In genomic region chr9:38038307-38039089, GRCh38 we compare ENCODE assay signal across 1 cellular context.
TF ChIP-seq lines count a peak whose summit lies in the region.

No MANE protein-coding gene starts in this region.

TF ChIP-seq in K562, 482 proteins besides CTCF, POLR2A, EP300 and RAD21 (continued from another document and continues in another):
- TF ChIP-seq CREB3L1 (IDR thresholded peaks at IDR 0.05; ENCODE audit: borderline replicate concordance, low read depth) (peak; percentile 46; the same call in 1 of the 2 replicates), SIN3A (IDR thresholded peaks at IDR 0.05; ENCODE audit: borderline replicate concordance in 2 of 2, control insufficient read depth in 1 of 2, low read depth in 2 of 2, low read length in 2 of 2) (peak; percentile 19 to 59; a peak in 2 of 4 replicates), CBFA2T3 (IDR thresholded peaks at IDR 0.05) (peak; percentile 33), MLLT1 (IDR thresholded peaks at IDR 0.05) (peak; percentile 43 to 48; a peak in 1 of 4 replicates), CBX1 (IDR thresholded peaks at IDR 0.05; ENCODE audit: low read depth) (peak; percentile 93), HNRNPLL (IDR thresholded peaks at IDR 0.05; ENCODE audit: low read depth, low read length, poor library complexity, severe bottlenecking) (peak; percentile 39), NCOA1 (IDR thresholded peaks at IDR 0.05; ENCODE audit: low read depth) (0 out of 2 replicates have a peak, but pooled peaks have one; percentile 5), DIDO1 (tag; IDR thresholded peaks at IDR 0.05; ENCODE audit: low read depth) (0 out of 2 replicates have a peak, but pooled peaks have one; percentile 25), SMARCA5 (IDR thresholded peaks at IDR 0.05) (peak; percentile 96), CBFA2T2 (conservative IDR thresholded peaks at IDR 0.05) (0 out of 2 replicates have a peak, but pooled peaks have one; percentile 38), LEF1 (IDR thresholded peaks at IDR 0.05) (no peak; the same call in 1 of the 2 replicates), CTBP1 (IDR thresholded peaks at IDR 0.05; ENCODE audit: borderline replicate concordance) (peak; percentile 33; the same call in 1 of the 2 replicates), NKRF (IDR thresholded peaks at IDR 0.05; ENCODE audit: borderline replicate concordance) (peak; percentile 5; the same call in 1 of the 2 replicates), USF1 (CRISPR knock-in tag; IDR thresholded peaks at IDR 0.05) (peak; percentile 56), POLR2AphosphoS5 (IDR thresholded peaks at IDR 0.05; ENCODE audit: control insufficient read depth, insufficient read depth, low read depth, low read length) (no peak), HDGF (IDR thresholded peaks at IDR 0.05) (0 out of 2 replicates have a peak, but pooled peaks have one; percentile 33), SOX6 (IDR thresholded peaks at IDR 0.05) (0 out of 2 replicates have a peak, but pooled peaks have one; percentile 11), ZNF174 (CRISPR knock-in tag; IDR thresholded peaks at IDR 0.05) (no peak), MTA1 (IDR thresholded peaks at IDR 0.05; ENCODE audit: borderline replicate concordance) (no peak), NFYB (IDR thresholded peaks at IDR 0.05; ENCODE audit: extremely low read depth, insufficient read length) (peak; percentile 58), ZNF224 (CRISPR knock-in tag; IDR thresholded peaks at IDR 0.05) (0 out of 2 replicates have a peak, but pooled peaks have one; percentile 52), BRD4 (IDR thresholded peaks at IDR 0.05) (peak; percentile 26; the same call in 1 of the 2 replicates), CREB1 (IDR thresholded peaks at IDR 0.05) (no peak), CREB1 (CRISPR knock-in tag; IDR thresholded peaks at IDR 0.05) (0 out of 2 replicates have a peak, but pooled peaks have one; percentile 28), BCOR (IDR thresholded peaks at IDR 0.05) (peak; percentile 97), BRD9 (IDR thresholded peaks at IDR 0.05; ENCODE audit: low read depth, partially characterized antibody) (peak; percentile 15), NFE2 (IDR thresholded peaks at IDR 0.05; ENCODE audit: low read depth) (no peak), BHLHE40 (IDR thresholded peaks at IDR 0.05; ENCODE audit: low read length) (peak; percentile 40), L3MBTL2 (IDR thresholded peaks at IDR 0.05) (0 out of 2 replicates have a peak, but pooled peaks have one; percentile 35), MYC (IDR thresholded peaks at IDR 0.05; ENCODE audit: low read depth, low read length) (peak; percentile 80), MYC (CRISPR knock-in tag; IDR thresholded peaks at IDR 0.05; ENCODE audit: borderline replicate concordance, low read depth) (no peak; the same call in 1 of the 2 replicates), NFRKB (IDR thresholded peaks at IDR 0.05; ENCODE audit: low read depth) (peak; percentile 10; the same call in 1 of the 2 replicates), FOXK2 (conservative IDR thresholded peaks at IDR 0.05 in 1 of 2, IDR thresholded peaks at IDR 0.05 in 1 of 2; ENCODE audit: low read depth in 2 of 2) (0 out of 4 replicates have a peak, but pooled peaks of 1 of the 2 experiments have one; percentile 11), AFF1 (IDR thresholded peaks at IDR 0.05; ENCODE audit: low read depth in 1 of 2, partially characterized antibody in 2 of 2) (peak in 1 of 2 experiments; percentile 11), TFE3 (CRISPR knock-in tag; IDR thresholded peaks at IDR 0.05) (no peak), HDAC2 (IDR thresholded peaks at IDR 0.05) (peak; percentile 90), ADNP (tag; IDR thresholded peaks at IDR 0.05) (peak; percentile 92), PTBP1 (IDR thresholded peaks at IDR 0.05; ENCODE audit: low read depth, low read length) (0 out of 2 replicates have a peak, but pooled peaks have one; percentile 71), MAX (CRISPR knock-in tag; IDR thresholded peaks at IDR 0.05) (peak; percentile 82), IRF9 (tag; IDR thresholded peaks at IDR 0.05) (no peak), LCOR (CRISPR knock-in tag; IDR thresholded peaks at IDR 0.05) (peak; percentile 53; the same call in 1 of the 2 replicates), CCNT2 (IDR thresholded peaks at IDR 0.05; ENCODE audit: borderline replicate concordance, extremely low read depth, insufficient read length, low read depth, low read length) (no peak), ATF1 (CRISPR knock-in tag; IDR thresholded peaks at IDR 0.05) (no peak), ATF1 (tag; IDR thresholded peaks at IDR 0.05) (0 out of 2 replicates have a peak, but pooled peaks have one; percentile 27), MTA3 (IDR thresholded peaks at IDR 0.05; ENCODE audit: borderline replicate concordance) (peak; percentile 65; the same call in 1 of the 2 replicates), MLX (CRISPR knock-in tag; conservative IDR thresholded peaks at IDR 0.05) (no peak), PKNOX1 (IDR thresholded peaks at IDR 0.05) (peak; percentile 68), PRPF4 (IDR thresholded peaks at IDR 0.05; ENCODE audit: insufficient read depth, low read depth, low read length, poor library complexity, severe bottlenecking) (no peak), POLR2AphosphoS2 (IDR thresholded peaks at IDR 0.05; ENCODE audit: low read length) (no peak), MEIS2 (IDR thresholded peaks at IDR 0.05; ENCODE audit: partially characterized antibody) (peak; percentile 56), TFAP4 (CRISPR knock-in tag; IDR thresholded peaks at IDR 0.05; ENCODE audit: borderline replicate concordance) (0 out of 2 replicates have a peak, but pooled peaks have one; percentile 13), MIER1 (IDR thresholded peaks at IDR 0.05; ENCODE audit: low read depth) (0 out of 2 replicates have a peak, but pooled peaks have one; percentile 43), ESRRA (IDR thresholded peaks at IDR 0.05; ENCODE audit: borderline replicate concordance, low read depth) (peak; percentile 61; the same call in 1 of the 2 replicates)
